ENCODE assay signal across 20 cellular contexts in the genomic region with DNA sequence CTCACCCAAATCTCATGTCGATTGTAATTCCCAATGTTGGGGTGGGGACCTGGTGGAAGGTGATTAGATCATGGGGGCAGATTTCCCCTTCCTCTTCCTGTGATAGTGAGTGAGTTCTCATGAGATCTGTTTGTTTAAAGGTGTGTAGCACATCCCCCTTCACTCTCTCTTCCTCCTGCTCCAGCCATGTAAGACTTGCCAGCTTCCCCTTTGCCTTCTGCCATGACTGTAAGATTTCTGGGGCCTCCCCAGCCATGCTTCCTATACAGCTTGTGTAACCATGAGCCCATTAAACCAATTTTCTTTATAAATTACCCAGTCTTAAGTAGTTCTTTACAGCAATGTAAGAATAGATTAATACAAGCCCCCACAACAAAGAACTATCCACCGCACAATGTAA.
"Had no signal": no experiment of that assay in that cellular context is flagged by ENCODE, and none has a peak within 500 bp of the region (broad histone marks: within the 10 kb centered on the region; RNA-seq: fewer than 3 reads in every experiment).

No MANE protein-coding gene starts in this region.

- H2AFZ ChIP-seq: hepatocyte had no signal

- H3K27me3 ChIP-seq: colonic mucosa, hepatocyte, right atrium auricular region, sigmoid colon, thyroid gland had no signal

- H3K36me3 ChIP-seq: colonic mucosa, right atrium auricular region, sigmoid colon, suprapubic skin, thyroid gland had no signal

- H3K4me3 ChIP-seq: colonic mucosa, hepatocyte, right atrium auricular region, sigmoid colon, skin epidermis, suprapubic skin, thyroid gland had no signal

- ATAC-seq: foreskin keratinocyte; left colon; left ventricle myocardium superior; naive thymus-derived CD8-positive, alpha-beta T cell; stimulated activated naive CD8-positive, alpha-beta T cell treated with anti-CD3 and anti-CD28 coated beads, Interleukin-15, Interleukin-2, amounts not matched to agents 100 U/mL and 50 U/mL, for 24 hours had no signal

- H3K9me3 ChIP-seq: colonic mucosa, right atrium auricular region, sigmoid colon, suprapubic skin, thyroid gland had no signal

- H3K4me2 ChIP-seq: hepatocyte had no signal

- DNase-seq: colonic mucosa; effector CD4-positive, alpha-beta T cell; endodermal cell; erythroblast; foreskin keratinocyte; head of caudate nucleus; left colon; left ventricle myocardium superior; naive thymus-derived CD8-positive, alpha-beta T cell; posterior cingulate gyrus; sigmoid colon; stimulated activated CD4-positive, alpha-beta T cell treated with anti-CD3 and anti-CD28 coated beads, Interleukin-2, amount 100 ng/mL, for 24 hours; stimulated activated CD4-positive, alpha-beta T cell treated with anti-CD3 and anti-CD28 coated beads, Interleukin-4, amount 100 ng/mL, for 4 hours; stimulated activated naive CD8-positive, alpha-beta T cell treated with anti-CD3 and anti-CD28 coated beads, Interleukin-15, Interleukin-2, amounts not matched to agents 100 U/mL and 50 U/mL, for 24 hours; thyroid gland had no signal

- H3K79me2 ChIP-seq: hepatocyte had no signal

- H3K27ac ChIP-seq: colonic mucosa, foreskin keratinocyte, hepatocyte, right atrium auricular region, sigmoid colon, skin epidermis, suprapubic skin, thyroid gland had no signal

- FAIRE-seq: endothelial cell of umbilical vein had no signal

- H3K4me1 ChIP-seq: colonic mucosa, foreskin keratinocyte, right atrium auricular region, sigmoid colon, suprapubic skin, thyroid gland had no signal
